1 cellular context compared by ENCODE assay signal in the genomic region with DNA sequence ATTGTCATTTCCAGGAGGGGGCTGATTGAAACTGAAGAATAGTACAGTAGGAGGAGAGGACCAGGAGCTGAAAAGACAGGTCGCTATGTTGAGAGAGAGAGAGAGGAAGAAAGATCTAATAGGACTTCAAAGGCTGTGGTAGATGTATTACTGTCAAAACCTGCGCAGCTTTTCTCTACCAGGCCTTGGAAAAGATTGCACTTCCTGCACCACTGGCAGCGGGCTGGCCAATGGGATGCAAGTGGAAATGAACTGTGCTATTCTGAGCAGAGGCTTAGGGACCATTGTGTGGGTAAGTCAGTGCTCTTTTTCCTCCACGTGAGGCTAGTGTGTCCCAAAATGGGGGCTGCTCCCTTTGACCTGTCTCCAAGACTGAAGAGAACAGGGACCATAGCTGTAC.
TF ChIP-seq lines count a peak whose summit lies in the region.

No MANE protein-coding gene starts in this region.

TF ChIP-seq in endothelial cell of umbilical vein, 7 proteins besides CTCF, POLR2A, EP300 and RAD21:
- no peak for TF ChIP-seq GATA2 (IDR thresholded peaks at IDR 0.05; ENCODE audit: insufficient read depth, insufficient read length, low read depth, low read length)
- TF ChIP-seq FOS (IDR thresholded peaks at IDR 0.05; ENCODE audit: borderline replicate concordance, insufficient read depth, low read length) = no peak
- TF ChIP-seq, protein P1, sequence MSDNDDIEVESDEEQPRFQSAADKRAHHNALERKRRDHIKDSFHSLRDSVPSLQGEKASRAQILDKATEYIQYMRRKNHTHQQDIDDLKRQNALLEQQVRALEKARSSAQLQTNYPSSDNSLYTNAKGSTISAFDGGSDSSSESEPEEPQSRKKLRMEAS (IDR thresholded peaks at IDR 0.05; ENCODE audit: insufficient read depth, insufficient read length) = no peak
- TF ChIP-seq MYC (IDR thresholded peaks at IDR 0.05; ENCODE audit: low read depth, low read length) = no peak
